ENCODE assay signal across 14 cellular contexts in genomic region chr16:81647527-81647926, GRCh38.
DNase-seq lines count a peak whose midpoint lies in the region; ATAC-seq, FAIRE-seq and TF ChIP-seq lines count a peak whose summit lies in the region.
"Had no signal": no experiment of that assay in that cellular context is flagged by ENCODE, and none has a peak within 500 bp of the region (broad histone marks: within the 10 kb centered on the region; RNA-seq: fewer than 3 reads in every experiment).

No MANE protein-coding gene starts in this region.

- H3K27me3 ChIP-seq in H7 (ENCODE audit: control insufficient read depth, insufficient read depth, low read length): no peaks in the 10 kb centered on the region
- H3K27me3 ChIP-seq: esophagus muscularis mucosa had no signal

- H3K9me3 Mint-ChIP-seq in osteocyte (ENCODE audit: unreplicated experiment): no peaks in the 10 kb centered on the region
- H3K9me3 Mint-ChIP-seq: activated CD4-positive, alpha-beta T cell treated with anti-CD3 and anti-CD28 coated beads, Interleukin-2, amount 10 ng/mL, durations not matched to agents 7 days and 5 days had no signal

- peaks cover 54% of the 10 kb centered on the region for H3K4me1 Mint-ChIP-seq in osteocyte (ENCODE audit: unreplicated experiment)
- H3K4me1 Mint-ChIP-seq: activated CD4-positive, alpha-beta T cell treated with anti-CD3 and anti-CD28 coated beads, Interleukin-2, amount 10 ng/mL, durations not matched to agents 7 days and 5 days had no signal

- peak; percentile 37 for ATAC-seq in esophagus mucosa

- H3K27me3 Mint-ChIP-seq in osteocyte (ENCODE audit: unreplicated experiment): no peaks in the 10 kb centered on the region
- H3K27me3 Mint-ChIP-seq: activated CD4-positive, alpha-beta T cell treated with anti-CD3 and anti-CD28 coated beads, Interleukin-2, amount 10 ng/mL, durations not matched to agents 7 days and 5 days; activated naive CD8-positive, alpha-beta T cell had no signal

- H3K4me3 Mint-ChIP-seq in osteocyte (ENCODE audit: unreplicated experiment): no peak overlapping the region
- H3K4me3 Mint-ChIP-seq: activated CD4-positive, alpha-beta T cell treated with anti-CD3 and anti-CD28 coated beads, Interleukin-2, amount 10 ng/mL, durations not matched to agents 7 days and 5 days; activated naive CD8-positive, alpha-beta T cell had no signal

- H3K4me3 ChIP-seq in H7 (ENCODE audit: insufficient read depth, low read depth, low read length): no peak overlapping the region
- H3K4me3 ChIP-seq: esophagus muscularis mucosa, lung had no signal

- peak; percentile 75 for FAIRE-seq in RCC 7860 (lab: Jason Lieb, UNC)

- peaks cover 2% of the 10 kb centered on the region for H3K36me3 Mint-ChIP-seq in osteocyte (ENCODE audit: unreplicated experiment)

- TF ChIP-seq CTCF in osteocyte (IDR thresholded peaks at IDR 0.05): no peak

- H3K36me3 ChIP-seq in H7 (replicated peaks; ENCODE audit: control insufficient read depth, insufficient read depth, low read length): 0 out of 2 replicates have a peak, but pooled peaks cover 1% of the 10 kb centered on the region

- H3K27ac Mint-ChIP-seq in osteocyte (ENCODE audit: unreplicated experiment): peak overlapping the region; percentile 44
- H3K27ac Mint-ChIP-seq: activated CD4-positive, alpha-beta T cell treated with anti-CD3 and anti-CD28 coated beads, Interleukin-2, amount 10 ng/mL, durations not matched to agents 7 days and 5 days; activated naive CD8-positive, alpha-beta T cell had no signal

- peak; percentile 82 for DNase-seq in H7
- peak; percentile 84 for DNase-seq in RCC 7860 (ENCODE audit: low spot score)
- no peak for DNase-seq in osteocyte (ENCODE audit: extremely low spot score, unreplicated experiment)
- DNase-seq in effector CD8-positive, alpha-beta T cell (lab: John Stamatoyannopoulos, UW): no peak
- DNase-seq in ecto neural progenitor cell (ENCODE audit: low spot score): no peak
- no peak for DNase-seq in NCI-H1694 treated with DMSO at 0.1 percent for 48 hours (lab: John Stamatoyannopoulos, UW)
- no peak for DNase-seq in NCI-H2029 (lab: John Stamatoyannopoulos, UW)
- DNase-seq: activated CD4-positive, alpha-beta T cell treated with anti-CD3 and anti-CD28 coated beads, Interleukin-2, amount 10 ng/mL, durations not matched to agents 7 days and 5 days; NCI-H1417 treated with DMSO at 0.1 percent for 48 hours; SHP77 treated with DMSO at 0.1 percent for 48 hours had no signal

Comparison
In these comparisons a context has a peak if more than half of its experiments do, and no peak if none do; other contexts are left out.
1. DNase-seq: peak in H7 (single experiment) and RCC 7860 (single experiment); none in osteocyte (single experiment), effector CD8-positive, alpha-beta T cell (single experiment), ecto neural progenitor cell (single experiment), NCI-H1694 treated with DMSO at 0.1 percent for 48 hours (single experiment) and NCI-H2029 (single experiment).